32 cellular contexts compared by ENCODE assay signal in genomic region chr14:29149798-29150197, GRCh38.
DNase-seq lines count a peak whose midpoint lies in the region; ATAC-seq, FAIRE-seq and TF ChIP-seq lines count a peak whose summit lies in the region.
"Had no signal": no experiment of that assay in that cellular context is flagged by ENCODE, and none has a peak within 500 bp of the region (broad histone marks: within the 10 kb centered on the region; RNA-seq: fewer than 3 reads in every experiment).

No MANE protein-coding gene starts in this region.

- intact Hi-C loops in HepG2 (cut with micrococcal nuclease; ENCODE audit: unreplicated experiment) (no loop called here), right lobe of liver (cut with DNase I) (no loop called here), K562 (cut with micrococcal nuclease) (no loop called here)

- no peak for TF ChIP-seq POLR2A in HepG2 (IDR thresholded peaks at IDR 0.05; ENCODE audit: insufficient read depth in 1 of 2, low read depth in 2 of 2, low read length in 2 of 2)
- no peak for TF ChIP-seq POLR2A in right lobe of liver (IDR thresholded peaks at IDR 0.05)
- TF ChIP-seq POLR2A in K562 (conservative IDR thresholded peaks at IDR 0.05): no peak

- TF ChIP-seq RAD21 in HepG2 (CRISPR knock-in tag; IDR thresholded peaks at IDR 0.05): no peak
- no peak for TF ChIP-seq RAD21 in K562 (CRISPR knock-in tag; conservative IDR thresholded peaks at IDR 0.05 in 1 of 2, IDR thresholded peaks at IDR 0.05 in 1 of 2)

- H3K27ac ChIP-seq in HepG2 (ENCODE audit: extremely low read length, insufficient read depth, low read length) (no peak overlapping the region), right lobe of liver (no peak overlapping the region), K562 (ENCODE audit: extremely low read depth, low read depth, low read length) (no peak overlapping the region)
- H3K27ac ChIP-seq: 22Rv1; A549; BLaER1; BLaER1 treated with 17β-estradiol and CSF1 and Interleukin-3, amounts not matched to agents 10 nM and 100 nM; C4-2B had no signal

- H3K9me3 ChIP-seq in HepG2 (ENCODE audit: low read length) (peaks cover 75% of the 10 kb centered on the region), right lobe of liver (no peaks in the 10 kb centered on the region), K562 (replicated peaks; ENCODE audit: control insufficient read depth, insufficient read depth, low read depth, low read length) (no peaks in the 10 kb centered on the region)
- H3K9me3 ChIP-seq: A549, BE2C, Caco-2 had no signal

- TF ChIP-seq CTCF in HepG2 (CRISPR knock-in tag; IDR thresholded peaks at IDR 0.05): no peak
- no peak for TF ChIP-seq CTCF in right lobe of liver (IDR thresholded peaks at IDR 0.05)
- no peak for TF ChIP-seq CTCF in K562 (IDR thresholded peaks at IDR 0.05 in 2 of 3, conservative IDR thresholded peaks at IDR 0.05 in 1 of 3; ENCODE audit: insufficient read depth in 2 of 3, low read depth in 1 of 3, low read length in 3 of 3)

- ATAC-seq in HepG2: no peak
- no peak for ATAC-seq in right lobe of liver
- no peak for ATAC-seq in K562
- no peak for ATAC-seq in GM21723 (IDR thresholded peaks at IDR 0.05; ENCODE audit: unreplicated experiment)
- no peak for ATAC-seq in GM18907 (IDR thresholded peaks at IDR 0.05; ENCODE audit: unreplicated experiment)
- ATAC-seq: A549; CD8-positive, alpha-beta T cell had no signal

- BruUV-seq in HepG2 (replicated peaks; lab: Mats Ljungman, UMichigan): no TSS peak
- BruUV-seq in K562 (replicated peaks; lab: Mats Ljungman, UMichigan): no TSS peak

- H3K4me3 ChIP-seq in HepG2 (replicated peaks in 1 of 3; ENCODE audit: insufficient read depth in 1 of 3, low read depth in 2 of 3, low read length in 3 of 3) (no peak overlapping the region), right lobe of liver (no peak overlapping the region), K562 (no peak overlapping the region)
- H3K4me3 ChIP-seq: A549; BLaER1; BLaER1 treated with 17β-estradiol and CSF1 and Interleukin-3, amounts not matched to agents 10 nM and 100 nM had no signal

- POLR2A ChIA-PET in HepG2 (lab: Yijun Ruan, JAX) (no interaction called here), K562 (lab: Yijun Ruan, JAX) (no interaction called here)

- H3K9ac ChIP-seq in HepG2 (ENCODE audit: insufficient read depth, low read depth, low read length) (no peak overlapping the region), K562 (ENCODE audit: insufficient read depth in 1 of 2, low read depth in 2 of 2, low read length in 2 of 2) (no peak overlapping the region)
- H3K9ac ChIP-seq: BLaER1; BLaER1 treated with 17β-estradiol and CSF1 and Interleukin-3, amounts not matched to agents 10 nM and 100 nM had no signal

- H2AFZ ChIP-seq in HepG2 (ENCODE audit: low read length): no peak overlapping the region
- no peak overlapping the region for H2AFZ ChIP-seq in K562 (ENCODE audit: low read depth, low read length)

- in situ Hi-C loops in HepG2 (cut with HindIII; ENCODE audit: extremely low pct_ligation_motif_present, low pct_unique_long_range_greater_than_20kb) (no loop called here), K562 (cut with MboI) (no loop called here)

- no peaks in the 10 kb centered on the region for H3K36me3 ChIP-seq in HepG2 (replicated peaks in 1 of 2; ENCODE audit: control insufficient read depth in 1 of 2, insufficient read depth in 2 of 2, low read length in 2 of 2)
- H3K36me3 ChIP-seq in right lobe of liver: no peaks in the 10 kb centered on the region
- H3K36me3 ChIP-seq in K562 (ENCODE audit: control insufficient read depth, insufficient read depth, low read length): no peaks in the 10 kb centered on the region
- H3K36me3 ChIP-seq: BE2C; BLaER1; BLaER1 treated with 17β-estradiol and CSF1 and Interleukin-3, amounts not matched to agents 10 nM and 100 nM had no signal

- no peak for FAIRE-seq in HepG2 (lab: Jason Lieb, UNC)
- FAIRE-seq in K562 (lab: Jason Lieb, UNC): no peak
- peak; percentile 23 for FAIRE-seq in frontal cortex (lab: Jason Lieb, UNC)
- FAIRE-seq: A549, D721Med had no signal

- H4K20me1 ChIP-seq in HepG2 (ENCODE audit: insufficient read depth, low read length) (no peaks in the 10 kb centered on the region), K562 (replicated peaks; ENCODE audit: control insufficient read depth, insufficient read depth, low read length) (no peaks in the 10 kb centered on the region)
- H4K20me1 ChIP-seq: BLaER1; BLaER1 treated with 17β-estradiol and CSF1 and Interleukin-3, amounts not matched to agents 10 nM and 100 nM had no signal

- no peak for DNase-seq in HepG2 (ENCODE audit: low spot score)
- DNase-seq in right lobe of liver: no peak
- DNase-seq in K562 (ENCODE audit: extremely low read depth in 1 of 4, low spot score in 3 of 4): no peak
- DNase-seq in frontal cortex (ENCODE audit: low spot score in 2 of 2): no peak
- DNase-seq: 8988T; ACHN; AML-193; BE2C; C1 segment of cervical spinal cord; Caco-2; Calu3; CD4-positive, alpha-beta memory T cell; CD4-positive, alpha-beta T cell; CD4-positive, CD25-positive, alpha-beta regulatory T cell; CD8-positive, alpha-beta memory T cell; CD8-positive, alpha-beta T cell; COR-L47; DMS 273 treated with DMSO at 0.1 percent for 48 hours; DMS153; DMS53; DMS79; DMS79 treated with DMSO at 0.1 percent for 48 hours; DND-41; EL had no signal

- H3K27me3 ChIP-seq in HepG2 (ENCODE audit: control insufficient read depth in 1 of 2, insufficient read depth in 2 of 2, low read length in 2 of 2) (no peaks in the 10 kb centered on the region), right lobe of liver (no peaks in the 10 kb centered on the region), K562 (ENCODE audit: control insufficient read depth in 2 of 2, insufficient read depth in 2 of 2, low read length in 2 of 2) (no peaks in the 10 kb centered on the region)
- H3K27me3 ChIP-seq: BE2C; BLaER1; BLaER1 treated with 17β-estradiol and CSF1 and Interleukin-3, amounts not matched to agents 10 nM and 100 nM had no signal

- H3K79me2 ChIP-seq in HepG2 (ENCODE audit: insufficient read depth, low read length) (no peaks in the 10 kb centered on the region), K562 (ENCODE audit: control insufficient read depth, insufficient read depth, low read length) (no peaks in the 10 kb centered on the region)

- H3K4me2 ChIP-seq in HepG2 (ENCODE audit: low read depth, low read length): no peak overlapping the region
- no peak overlapping the region for H3K4me2 ChIP-seq in K562 (ENCODE audit: insufficient read depth, low read length)
- H3K4me2 ChIP-seq: A549; BLaER1; BLaER1 treated with 17β-estradiol and CSF1 and Interleukin-3, amounts not matched to agents 10 nM and 100 nM had no signal

- TF ChIP-seq EP300 in HepG2 (IDR thresholded peaks at IDR 0.05; ENCODE audit: low read depth in 2 of 2, low read length in 2 of 2) (no peak), HepG2 (CRISPR knock-in tag; IDR thresholded peaks at IDR 0.05; ENCODE audit: borderline replicate concordance) (no peak), K562 (IDR thresholded peaks at IDR 0.05; ENCODE audit: low read length) (no peak)

- H3K9me1 ChIP-seq in K562 (ENCODE audit: control insufficient read depth, insufficient read depth, low read length): no peaks in the 10 kb centered on the region

- H3K4me1 ChIP-seq in HepG2 (ENCODE audit: insufficient read depth, low read length) (no peaks in the 10 kb centered on the region), right lobe of liver (no peaks in the 10 kb centered on the region), K562 (replicated peaks in 1 of 2; ENCODE audit: control insufficient read depth in 2 of 2, insufficient read depth in 2 of 2, low read length in 2 of 2) (no peaks in the 10 kb centered on the region)
- H3K4me1 ChIP-seq: A549; BE2C; BLaER1; BLaER1 treated with 17β-estradiol and CSF1 and Interleukin-3, amounts not matched to agents 10 nM and 100 nM; Caco-2 had no signal

- CTCF ChIA-PET in HepG2 (lab: Yijun Ruan, JAX; ENCODE audit: low intra/inter-chr PET ratio, low total read pairs) (no interaction called here), K562 (lab: Yijun Ruan, JAX; ENCODE audit: low intra/inter-chr PET ratio) (no interaction called here)

TF ChIP-seq in HepG2, 621 proteins besides CTCF, POLR2A, EP300 and RAD21:
- TF ChIP-seq ZNF383 (CRISPR knock-in tag; IDR thresholded peaks at IDR 0.05; ENCODE audit: borderline replicate concordance) (no peak), ATRX (CRISPR knock-in tag; IDR thresholded peaks at IDR 0.05; ENCODE audit: borderline replicate concordance) (no peak), GATA4 (IDR thresholded peaks at IDR 0.05; ENCODE audit: borderline replicate concordance, low read depth) (no peak), RFX1 (IDR thresholded peaks at IDR 0.05) (peak; percentile 66; the same call in 1 of the 2 replicates)

TF ChIP-seq in K562, 482 proteins besides CTCF, POLR2A, EP300 and RAD21:
- peak; percentile 52; the same call in 1 of the 2 replicates for TF ChIP-seq RFX1 (IDR thresholded peaks at IDR 0.05)
- no peak for TF ChIP-seq CHD2 (IDR thresholded peaks at IDR 0.05; ENCODE audit: low read depth, low read length)

Comparison
In these comparisons a context has a peak if more than half of its experiments do, and no peak if none do; other contexts are left out.
1. Of the 241 proteins assayed by ChIP-seq in both HepG2 and K562: peak only in HepG2: none; only in K562: none; in both: RFX1; in neither: 240.